Comparison of ENCODE assay signal across 1 cellular context in genomic region chr9:137378688-137379410, GRCh38. TPM values are rescaled to one million over a fixed set of nuclear protein-coding genes. Genes with fewer than 3 reads are reported as not detected.
"Had no signal": no experiment of that assay in that cellular context is flagged by ENCODE, and none has a peak within 500 bp of the region (broad histone marks: within the 10 kb centered on the region; RNA-seq: fewer than 3 reads in every experiment).

No MANE protein-coding gene starts in this region.

RNA-seq across cellular contexts. Expression of gene NOXA1, which starts 44.3 kb away (rescaled TPM):
- total RNA-seq: SJCRH30 had no signal
